In genomic region chr2:127220102-127220806, GRCh38 we compare ENCODE assay signal across 8 cellular contexts. TPM values are rescaled to one million over a fixed set of nuclear protein-coding genes. Genes with fewer than 3 reads are reported as not detected.
DNase-seq lines count a peak whose midpoint lies in the region; ATAC-seq lines count a peak whose summit lies in the region.

A gene with protein sequence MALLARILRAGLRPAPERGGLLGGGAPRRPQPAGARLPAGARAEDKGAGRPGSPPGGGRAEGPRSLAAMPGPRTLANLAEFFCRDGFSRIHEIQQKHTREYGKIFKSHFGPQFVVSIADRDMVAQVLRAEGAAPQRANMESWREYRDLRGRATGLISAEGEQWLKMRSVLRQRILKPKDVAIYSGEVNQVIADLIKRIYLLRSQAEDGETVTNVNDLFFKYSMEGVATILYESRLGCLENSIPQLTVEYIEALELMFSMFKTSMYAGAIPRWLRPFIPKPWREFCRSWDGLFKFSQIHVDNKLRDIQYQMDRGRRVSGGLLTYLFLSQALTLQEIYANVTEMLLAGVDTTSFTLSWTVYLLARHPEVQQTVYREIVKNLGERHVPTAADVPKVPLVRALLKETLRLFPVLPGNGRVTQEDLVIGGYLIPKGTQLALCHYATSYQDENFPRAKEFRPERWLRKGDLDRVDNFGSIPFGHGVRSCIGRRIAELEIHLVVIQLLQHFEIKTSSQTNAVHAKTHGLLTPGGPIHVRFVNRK (minus strand): TSS chr2:127220299. CDS start chr2:127220270, 29 bp downstream.

- H3K4me1 Mint-ChIP-seq in activated T-helper 2 cell treated with anti-CD3 and anti-CD28 coated beads, Interferon-gamma antibody, Interleukin-2, Interleukin-4, amounts not matched to agents 10 μg/mL and 5 μg/mL and 100 μg/mL, durations not matched to agents 14 hours and 24 hours and 36 hours (ENCODE audit: low read depth): peaks cover 8% of the 10 kb centered on the region

- peaks cover 3% of the 10 kb centered on the region for H3K36me3 Mint-ChIP-seq in activated T-helper 2 cell treated with anti-CD3 and anti-CD28 coated beads, Interferon-gamma antibody, Interleukin-2, Interleukin-4, amounts not matched to agents 10 μg/mL and 5 μg/mL and 100 μg/mL, durations not matched to agents 14 hours and 24 hours and 36 hours (ENCODE audit: low read depth)

- no peak within 1 kb of the TSS for H3K27ac ChIP-seq in iPS DF 6.9 (ENCODE audit: low read length)
- H3K27ac ChIP-seq in skeletal muscle tissue (ENCODE audit: low read depth, low read length): no peak within 1 kb of the TSS

- peak within 1 kb of the TSS in 2 of 3 donors; percentile 45 to 57 for H3K9ac ChIP-seq in skeletal muscle tissue (ENCODE audit: low read depth in 1 of 3, low read length in 3 of 3)

- peak within 1 kb of the TSS; percentile 72 for H3K4me3 Mint-ChIP-seq in activated T-helper 2 cell treated with anti-CD3 and anti-CD28 coated beads, Interferon-gamma antibody, Interleukin-2, Interleukin-4, amounts not matched to agents 10 μg/mL and 5 μg/mL and 100 μg/mL, durations not matched to agents 14 hours and 24 hours and 36 hours (ENCODE audit: low read depth)

- H3K27me3 ChIP-seq in iPS DF 6.9 (ENCODE audit: control insufficient read depth, insufficient read depth, low read length): peaks cover 4% of the 10 kb centered on the region; the same call in 1 of the 2 replicates
- H3K27me3 ChIP-seq in skeletal muscle tissue (ENCODE audit: control insufficient read depth in 3 of 3, insufficient read depth in 3 of 3, low read length in 3 of 3): peaks cover 18 to 38% (median 30%) of the 10 kb centered on the region in 3 donors

- no peaks in the 10 kb centered on the region for H3K9me3 Mint-ChIP-seq in activated T-helper 2 cell treated with anti-CD3 and anti-CD28 coated beads, Interferon-gamma antibody, Interleukin-2, Interleukin-4, amounts not matched to agents 10 μg/mL and 5 μg/mL and 100 μg/mL, durations not matched to agents 14 hours and 24 hours and 36 hours

- no peak for ATAC-seq in HG02840 (IDR thresholded peaks at IDR 0.05; ENCODE audit: low FRiP score, unreplicated experiment)

- peaks cover 56% of the 10 kb centered on the region for H3K27me3 Mint-ChIP-seq in activated T-helper 2 cell treated with anti-CD3 and anti-CD28 coated beads, Interferon-gamma antibody, Interleukin-2, Interleukin-4, amounts not matched to agents 10 μg/mL and 5 μg/mL and 100 μg/mL, durations not matched to agents 14 hours and 24 hours and 36 hours (ENCODE audit: low read depth)

- H3K4me3 ChIP-seq in iPS DF 6.9 (ENCODE audit: low read length) (peak within 1 kb of the TSS; percentile 59), skeletal muscle tissue (ENCODE audit: low read length in 3 of 3) (peak within 1 kb of the TSS; percentile 59 to 68 (median 67))

- H3K36me3 ChIP-seq in iPS DF 6.9 (ENCODE audit: control insufficient read depth, insufficient read depth, low read length) (no peaks in the 10 kb centered on the region), skeletal muscle tissue (ENCODE audit: control insufficient read depth in 3 of 3, insufficient read depth in 3 of 3, low read length in 3 of 3) (no peaks in the 10 kb centered on the region)

- no peaks in the 10 kb centered on the region for H3K9me3 ChIP-seq in iPS DF 6.9 (ENCODE audit: control insufficient read depth, insufficient read depth, low read length)
- peaks cover 0 to 3% (median 0%) of the 10 kb centered on the region in 3 donors for H3K9me3 ChIP-seq in skeletal muscle tissue (ENCODE audit: control insufficient read depth in 3 of 3, low read length in 3 of 3)

- intact Hi-C loops in activated T-helper 2 cell treated with anti-CD3 and anti-CD28 coated beads, Interferon-gamma antibody, Interleukin-2, Interleukin-4, amounts not matched to agents 10 μg/mL and 5 μg/mL and 100 μg/mL, durations not matched to agents 14 hours and 24 hours and 36 hours (cut with micrococcal nuclease): no loop called here

- no peak within 1 kb of the TSS for H3K27ac Mint-ChIP-seq in activated T-helper 2 cell treated with anti-CD3 and anti-CD28 coated beads, Interferon-gamma antibody, Interleukin-2, Interleukin-4, amounts not matched to agents 10 μg/mL and 5 μg/mL and 100 μg/mL, durations not matched to agents 14 hours and 24 hours and 36 hours

- no CpG with 5 or more reads among the region's 43 CpGs for WGBS in iPS DF 6.9 (ENCODE audit: insufficient coverage, insufficient read length)

- DNase-seq in NCI-H82 (lab: John Stamatoyannopoulos, UW) (peak; percentile 57), NCI-H82 treated with DMSO at 0.1 percent for 48 hours (lab: John Stamatoyannopoulos, UW; ENCODE audit: unreplicated experiment) (no peak), iPS DF 6.9 (ENCODE audit: low read depth, low spot score) (no peak), SKM-1 (lab: John Stamatoyannopoulos, UW; ENCODE audit: unreplicated experiment) (no peak), GOT3 (lab: John Stamatoyannopoulos, UW) (no peak)
- no peak for DNase-seq in activated T-helper 2 cell treated with anti-CD3 and anti-CD28 coated beads, Interferon-gamma antibody, Interleukin-2, Interleukin-4, amounts not matched to agents 10 μg/mL and 5 μg/mL and 100 μg/mL, durations not matched to agents 14 hours and 24 hours and 36 hours (ENCODE audit: low spot score)

- H3K4me1 ChIP-seq in iPS DF 6.9 (ENCODE audit: control insufficient read depth, insufficient read depth, low read length): peaks cover 2% of the 10 kb centered on the region; the same call in 1 of the 2 replicates
- peaks cover 8 to 19% (median 13%) of the 10 kb centered on the region in 3 donors for H3K4me1 ChIP-seq in skeletal muscle tissue (ENCODE audit: control insufficient read depth in 3 of 3, insufficient read depth in 3 of 3, low read length in 3 of 3)

RNA-seq across cellular contexts. Expression of the gene that starts here (rescaled TPM):
- total RNA-seq in activated T-helper 2 cell treated with anti-CD3 and anti-CD28 coated beads, Interferon-gamma antibody, Interleukin-2, Interleukin-4, amounts not matched to agents 10 μg/mL and 5 μg/mL and 100 μg/mL, durations not matched to agents 14 hours and 24 hours and 36 hours: not detected in 2 replicates
- total RNA-seq in skeletal muscle tissue: 2.6 TPM
